ENCODE assay signal across 2 cellular contexts in genomic region chr7:128117691-128118090, GRCh38.
TF ChIP-seq lines count a peak whose summit lies in the region.

No MANE protein-coding gene starts in this region.

TF ChIP-seq in SK-N-SH, 30 proteins besides CTCF, POLR2A, EP300 and RAD21 (continued from another document):
- TF ChIP-seq REST (IDR thresholded peaks at IDR 0.05; ENCODE audit: low read depth, low read length): no peak
- TF ChIP-seq, protein P1, sequence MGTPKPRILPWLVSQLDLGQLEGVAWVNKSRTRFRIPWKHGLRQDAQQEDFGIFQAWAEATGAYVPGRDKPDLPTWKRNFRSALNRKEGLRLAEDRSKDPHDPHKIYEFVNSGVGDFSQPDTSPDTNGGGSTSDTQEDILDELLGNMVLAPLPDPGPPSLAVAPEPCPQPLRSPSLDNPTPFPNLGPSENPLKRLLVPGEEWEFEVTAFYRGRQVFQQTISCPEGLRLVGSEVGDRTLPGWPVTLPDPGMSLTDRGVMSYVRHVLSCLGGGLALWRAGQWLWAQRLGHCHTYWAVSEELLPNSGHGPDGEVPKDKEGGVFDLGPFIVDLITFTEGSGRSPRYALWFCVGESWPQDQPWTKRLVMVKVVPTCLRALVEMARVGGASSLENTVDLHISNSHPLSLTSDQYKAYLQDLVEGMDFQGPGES (IDR thresholded peaks at IDR 0.05; ENCODE audit: low read depth, low read length): no peak
- TF ChIP-seq TEAD4 (IDR thresholded peaks at IDR 0.05; ENCODE audit: borderline replicate concordance, insufficient read depth): no peak
- no peak for TF ChIP-seq NFIC (IDR thresholded peaks at IDR 0.05; ENCODE audit: borderline replicate concordance)
- TF ChIP-seq NRF1 (IDR thresholded peaks at IDR 0.05; ENCODE audit: low read depth, low read length): no peak
- no peak for TF ChIP-seq FOXJ3 (CRISPR knock-in tag; IDR thresholded peaks at IDR 0.05)
- TF ChIP-seq GATA2 (CRISPR knock-in tag; IDR thresholded peaks at IDR 0.05): no peak
- no peak for TF ChIP-seq MEF2A (IDR thresholded peaks at IDR 0.05; ENCODE audit: borderline replicate concordance, low read depth)
- no peak for TF ChIP-seq CHD2 (IDR thresholded peaks at IDR 0.05; ENCODE audit: low read length, partially characterized antibody)
- TF ChIP-seq, protein P2, sequence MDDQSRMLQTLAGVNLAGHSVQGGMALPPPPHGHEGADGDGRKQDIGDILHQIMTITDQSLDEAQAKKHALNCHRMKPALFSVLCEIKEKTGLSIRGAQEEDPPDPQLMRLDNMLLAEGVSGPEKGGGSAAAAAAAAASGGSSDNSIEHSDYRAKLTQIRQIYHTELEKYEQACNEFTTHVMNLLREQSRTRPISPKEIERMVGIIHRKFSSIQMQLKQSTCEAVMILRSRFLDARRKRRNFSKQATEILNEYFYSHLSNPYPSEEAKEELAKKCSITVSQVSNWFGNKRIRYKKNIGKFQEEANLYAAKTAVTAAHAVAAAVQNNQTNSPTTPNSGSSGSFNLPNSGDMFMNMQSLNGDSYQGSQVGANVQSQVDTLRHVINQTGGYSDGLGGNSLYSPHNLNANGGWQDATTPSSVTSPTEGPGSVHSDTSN (IDR thresholded peaks at IDR 0.05): no peak
- TF ChIP-seq TAF1 (IDR thresholded peaks at IDR 0.05; ENCODE audit: borderline replicate concordance, low read depth, low read length): no peak
- TF ChIP-seq, protein P3, sequence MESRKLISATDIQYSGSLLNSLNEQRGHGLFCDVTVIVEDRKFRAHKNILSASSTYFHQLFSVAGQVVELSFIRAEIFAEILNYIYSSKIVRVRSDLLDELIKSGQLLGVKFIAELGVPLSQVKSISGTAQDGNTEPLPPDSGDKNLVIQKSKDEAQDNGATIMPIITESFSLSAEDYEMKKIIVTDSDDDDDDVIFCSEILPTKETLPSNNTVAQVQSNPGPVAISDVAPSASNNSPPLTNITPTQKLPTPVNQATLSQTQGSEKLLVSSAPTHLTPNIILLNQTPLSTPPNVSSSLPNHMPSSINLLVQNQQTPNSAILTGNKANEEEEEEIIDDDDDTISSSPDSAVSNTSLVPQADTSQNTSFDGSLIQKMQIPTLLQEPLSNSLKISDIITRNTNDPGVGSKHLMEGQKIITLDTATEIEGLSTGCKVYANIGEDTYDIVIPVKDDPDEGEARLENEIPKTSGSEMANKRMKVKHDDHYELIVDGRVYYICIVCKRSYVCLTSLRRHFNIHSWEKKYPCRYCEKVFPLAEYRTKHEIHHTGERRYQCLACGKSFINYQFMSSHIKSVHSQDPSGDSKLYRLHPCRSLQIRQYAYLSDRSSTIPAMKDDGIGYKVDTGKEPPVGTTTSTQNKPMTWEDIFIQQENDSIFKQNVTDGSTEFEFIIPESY (IDR thresholded peaks at IDR 0.05; ENCODE audit: borderline replicate concordance, low read depth): no peak

TF ChIP-seq in SK-N-SH treated with all-trans-retinoic acid at 6 μM for 48 hours, 23 proteins besides CTCF, POLR2A, EP300 and RAD21 (continued from another document):
- TF ChIP-seq, protein P4, sequence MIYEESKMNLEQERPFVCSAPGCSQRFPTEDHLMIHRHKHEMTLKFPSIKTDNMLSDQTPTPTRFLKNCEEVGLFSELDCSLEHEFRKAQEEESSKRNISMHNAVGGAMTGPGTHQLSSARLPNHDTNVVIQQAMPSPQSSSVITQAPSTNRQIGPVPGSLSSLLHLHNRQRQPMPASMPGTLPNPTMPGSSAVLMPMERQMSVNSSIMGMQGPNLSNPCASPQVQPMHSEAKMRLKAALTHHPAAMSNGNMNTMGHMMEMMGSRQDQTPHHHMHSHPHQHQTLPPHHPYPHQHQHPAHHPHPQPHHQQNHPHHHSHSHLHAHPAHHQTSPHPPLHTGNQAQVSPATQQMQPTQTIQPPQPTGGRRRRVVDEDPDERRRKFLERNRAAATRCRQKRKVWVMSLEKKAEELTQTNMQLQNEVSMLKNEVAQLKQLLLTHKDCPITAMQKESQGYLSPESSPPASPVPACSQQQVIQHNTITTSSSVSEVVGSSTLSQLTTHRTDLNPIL (CRISPR knock-in tag; IDR thresholded peaks at IDR 0.05; ENCODE audit: low read depth): no peak
- TF ChIP-seq ZNF8 (CRISPR knock-in tag; IDR thresholded peaks at IDR 0.05) (no peak), ZNF565 (CRISPR knock-in tag; conservative IDR thresholded peaks at IDR 0.05; ENCODE audit: low read depth) (no peak)
- TF ChIP-seq, protein P5, sequence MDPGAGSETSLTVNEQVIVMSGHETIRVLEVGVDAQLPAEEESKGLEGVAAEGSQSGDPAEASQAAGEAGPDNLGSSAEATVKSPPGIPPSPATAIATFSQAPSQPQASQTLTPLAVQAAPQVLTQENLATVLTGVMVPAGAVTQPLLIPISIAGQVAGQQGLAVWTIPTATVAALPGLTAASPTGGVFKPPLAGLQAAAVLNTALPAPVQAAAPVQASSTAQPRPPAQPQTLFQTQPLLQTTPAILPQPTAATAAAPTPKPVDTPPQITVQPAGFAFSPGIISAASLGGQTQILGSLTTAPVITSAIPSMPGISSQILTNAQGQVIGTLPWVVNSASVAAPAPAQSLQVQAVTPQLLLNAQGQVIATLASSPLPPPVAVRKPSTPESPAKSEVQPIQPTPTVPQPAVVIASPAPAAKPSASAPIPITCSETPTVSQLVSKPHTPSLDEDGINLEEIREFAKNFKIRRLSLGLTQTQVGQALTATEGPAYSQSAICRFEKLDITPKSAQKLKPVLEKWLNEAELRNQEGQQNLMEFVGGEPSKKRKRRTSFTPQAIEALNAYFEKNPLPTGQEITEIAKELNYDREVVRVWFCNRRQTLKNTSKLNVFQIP (CRISPR knock-in tag; IDR thresholded peaks at IDR 0.05; ENCODE audit: borderline replicate concordance, low read depth): no peak
